Comparison of ENCODE assay signal across 1 cellular context in genomic region chr17:81037783-81038733, GRCh38.
TF ChIP-seq lines count a peak whose summit lies in the region.

No MANE protein-coding gene starts in this region.

TF ChIP-seq in GM23338, 12 proteins besides CTCF, POLR2A, EP300 and RAD21:
- TF ChIP-seq REST (IDR thresholded peaks at IDR 0.05; ENCODE audit: unreplicated experiment) (no peak), NANOG (IDR thresholded peaks at IDR 0.05; ENCODE audit: borderline replicate concordance) (no peak), JUNB (IDR thresholded peaks at IDR 0.05; ENCODE audit: unreplicated experiment) (no peak), ZNF331 (CRISPR knock-in tag; IDR thresholded peaks at IDR 0.05; ENCODE audit: low read depth) (no peak), EZH2 (IDR thresholded peaks at IDR 0.05; ENCODE audit: low read depth, unreplicated experiment) (no peak), STAT1 (IDR thresholded peaks at IDR 0.05; ENCODE audit: unreplicated experiment) (no peak), CREB1 (CRISPR knock-in tag; IDR thresholded peaks at IDR 0.05; ENCODE audit: low read depth) (no peak), ZNF462 (CRISPR knock-in tag; IDR thresholded peaks at IDR 0.05) (no peak)
